In genomic region chr16:74296465-74297295, GRCh38 we compare ENCODE assay signal across 1 cellular context.
A peak's percentile ranks its signal among the peaks of the same experiment; 100 is the strongest.
TF ChIP-seq lines count a peak whose summit lies in the region.

TSS of gene PSMD7 (plus strand) at chr16:74296814. CDS start at chr16:74296915, 101 bp downstream.

TF ChIP-seq in H1, 55 proteins besides CTCF, POLR2A, EP300 and RAD21 (continued from another document):
- peak; percentile 80; the same call in 1 of the 2 replicates for TF ChIP-seq GABPA (IDR thresholded peaks at IDR 0.05; ENCODE audit: borderline replicate concordance, insufficient read depth, low read length)
- no peak for TF ChIP-seq EGR1 (IDR thresholded peaks at IDR 0.05; ENCODE audit: borderline replicate concordance, low read depth, low read length)
- no peak for TF ChIP-seq ZNF274 (IDR thresholded peaks at IDR 0.05; ENCODE audit: borderline replicate concordance, extremely low read depth, low read length)
- TF ChIP-seq CBX5 (IDR thresholded peaks at IDR 0.05; ENCODE audit: low read depth, low read length): no peak
- peak; percentile 9; the same call in 1 of the 2 replicates for TF ChIP-seq CHD2 (IDR thresholded peaks at IDR 0.05; ENCODE audit: low read length)
- TF ChIP-seq E2F6 (IDR thresholded peaks at IDR 0.05): peak; percentile 100
- no peak for TF ChIP-seq ATF2 (IDR thresholded peaks at IDR 0.05; ENCODE audit: low read length)
- no peak for TF ChIP-seq RXRA (IDR thresholded peaks at IDR 0.05; ENCODE audit: insufficient read depth, low read depth, low read length)
- peak; percentile 99 for TF ChIP-seq POLR2AphosphoS5 (IDR thresholded peaks at IDR 0.05; ENCODE audit: low read depth, low read length)
- no peak for TF ChIP-seq FOSL1 (IDR thresholded peaks at IDR 0.05; ENCODE audit: insufficient read depth, low read depth, low read length)
- peak; percentile 83 for TF ChIP-seq TAF1 (IDR thresholded peaks at IDR 0.05; ENCODE audit: low read depth, low read length)
- TF ChIP-seq GTF2F1 (IDR thresholded peaks at IDR 0.05; ENCODE audit: borderline replicate concordance, low read depth, low read length): no peak
- TF ChIP-seq HDAC2 (IDR thresholded peaks at IDR 0.05; ENCODE audit: borderline replicate concordance in 1 of 2, low read depth in 2 of 2, low read length in 2 of 2): peak in 1 of 2 experiments; percentile 52; a peak in 1 of 4 replicates
- no peak for TF ChIP-seq YY1 (IDR thresholded peaks at IDR 0.05; ENCODE audit: low read depth, low read length)
- TF ChIP-seq ATF3 (IDR thresholded peaks at IDR 0.05; ENCODE audit: insufficient read depth, low read depth, low read length): no peak
- no peak for TF ChIP-seq SIRT6 (IDR thresholded peaks at IDR 0.05; ENCODE audit: low read length)
- no peak for TF ChIP-seq CHD1 (IDR thresholded peaks at IDR 0.05; ENCODE audit: low read depth, low read length)
- TF ChIP-seq SP4 (IDR thresholded peaks at IDR 0.05; ENCODE audit: low read length): no peak
- peak; percentile 64 for TF ChIP-seq KDM4A (IDR thresholded peaks at IDR 0.05; ENCODE audit: low read depth, low read length, severe bottlenecking)
- TF ChIP-seq BACH1 (IDR thresholded peaks at IDR 0.05; ENCODE audit: low read length): peak; percentile 48; the same call in 1 of the 2 replicates
- peak; percentile 65 for TF ChIP-seq TBP (IDR thresholded peaks at IDR 0.05; ENCODE audit: low read depth, low read length)
- no peak for TF ChIP-seq CEBPB (IDR thresholded peaks at IDR 0.05; ENCODE audit: low read depth, low read length)
- no peak for TF ChIP-seq SAP30 (IDR thresholded peaks at IDR 0.05; ENCODE audit: insufficient read depth, insufficient replicate concordance, low read length)
- TF ChIP-seq CBX8 (IDR thresholded peaks at IDR 0.05; ENCODE audit: borderline replicate concordance, low read depth, low read length): no peak
- no peak for TF ChIP-seq SIX5 (IDR thresholded peaks at IDR 0.05; ENCODE audit: low read depth, low read length)
- peak; percentile 96 for TF ChIP-seq RBBP5 (IDR thresholded peaks at IDR 0.05; ENCODE audit: borderline replicate concordance, low read depth, low read length)
- TF ChIP-seq JUND (IDR thresholded peaks at IDR 0.05; ENCODE audit: low read length): no peak
- TF ChIP-seq CTBP2 (IDR thresholded peaks at IDR 0.05; ENCODE audit: borderline replicate concordance, insufficient read depth, insufficient read length, low read length): no peak
- no peak for TF ChIP-seq RNF2 (IDR thresholded peaks at IDR 0.05; ENCODE audit: borderline replicate concordance, low read depth, low read length, missing control alignments, poor library complexity, severe bottlenecking)
- TF ChIP-seq MAX (IDR thresholded peaks at IDR 0.05): peak; percentile 98
- TF ChIP-seq TCF12 (IDR thresholded peaks at IDR 0.05; ENCODE audit: low read depth, low read length): no peak
- TF ChIP-seq HDAC6 (IDR thresholded peaks at IDR 0.05; ENCODE audit: low read depth, low read length): no peak
- no peak for TF ChIP-seq SUZ12 (IDR thresholded peaks at IDR 0.05; ENCODE audit: low read length)
- TF ChIP-seq POU5F1 (IDR thresholded peaks at IDR 0.05; ENCODE audit: low read depth, low read length): no peak
- TF ChIP-seq CHD7 (IDR thresholded peaks at IDR 0.05; ENCODE audit: insufficient replicate concordance, low read length): no peak
